1 cellular context compared by ENCODE assay signal in the genomic region with DNA sequence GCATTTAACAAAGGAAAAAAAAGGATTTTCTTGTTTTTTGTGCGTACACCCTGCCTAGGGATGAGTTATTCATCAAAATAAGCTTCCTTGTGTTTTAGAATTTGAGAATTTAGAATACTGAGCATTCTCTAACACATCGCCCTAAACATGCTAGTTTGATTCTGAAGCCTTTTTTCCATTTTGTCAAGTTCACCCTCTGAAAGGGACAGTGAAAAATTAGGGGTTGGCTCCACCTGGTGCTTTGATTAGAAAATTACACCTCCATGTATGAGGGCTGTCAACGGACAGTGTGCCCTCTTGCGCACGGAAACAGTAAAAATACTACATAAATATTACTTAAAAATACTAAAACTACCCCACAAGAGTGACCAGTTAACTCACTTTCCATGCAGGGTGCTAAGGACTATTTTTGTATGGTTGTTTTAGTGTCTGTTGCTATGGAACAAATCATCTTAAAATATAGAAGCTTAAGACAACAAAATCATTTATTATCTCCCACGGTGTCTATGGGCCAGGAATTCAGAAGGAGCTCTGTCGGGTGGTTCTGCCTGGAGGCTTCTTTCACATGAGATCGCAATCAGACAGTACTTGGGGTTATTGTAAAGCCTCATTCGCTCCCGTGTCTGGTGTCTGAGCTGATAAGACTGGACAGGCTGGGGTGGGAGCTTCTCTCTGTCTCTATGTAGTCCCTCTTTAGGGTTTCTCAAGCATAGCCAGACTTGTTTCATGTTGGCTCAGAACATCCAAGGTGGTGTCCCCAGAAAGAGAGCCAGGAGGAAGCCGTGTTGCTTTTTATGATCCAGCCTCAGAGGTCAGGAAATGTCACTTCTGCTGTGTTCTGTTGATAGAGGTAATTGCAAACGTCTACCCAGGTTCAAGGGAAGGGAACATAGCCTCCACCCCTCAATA.
TF ChIP-seq lines count a peak whose summit lies in the region.

No MANE protein-coding gene starts in this region.

TF ChIP-seq in GM12878, 131 proteins besides CTCF, POLR2A, EP300 and RAD21 (continued from another document and continues in another):
- TF ChIP-seq ZNF687 (IDR thresholded peaks at IDR 0.05) = 0 out of 2 replicates have a peak, but pooled peaks have one; percentile 41
- TF ChIP-seq, protein P1, sequence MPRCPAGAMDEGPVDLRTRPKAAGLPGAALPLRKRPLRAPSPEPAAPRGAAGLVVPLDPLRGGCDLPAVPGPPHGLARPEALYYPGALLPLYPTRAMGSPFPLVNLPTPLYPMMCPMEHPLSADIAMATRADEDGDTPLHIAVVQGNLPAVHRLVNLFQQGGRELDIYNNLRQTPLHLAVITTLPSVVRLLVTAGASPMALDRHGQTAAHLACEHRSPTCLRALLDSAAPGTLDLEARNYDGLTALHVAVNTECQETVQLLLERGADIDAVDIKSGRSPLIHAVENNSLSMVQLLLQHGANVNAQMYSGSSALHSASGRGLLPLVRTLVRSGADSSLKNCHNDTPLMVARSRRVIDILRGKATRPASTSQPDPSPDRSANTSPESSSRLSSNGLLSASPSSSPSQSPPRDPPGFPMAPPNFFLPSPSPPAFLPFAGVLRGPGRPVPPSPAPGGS (IDR thresholded peaks at IDR 0.05; ENCODE audit: borderline replicate concordance, insufficient read depth, low read depth, low read length, poor library complexity, severe bottlenecking) = peak; percentile 62
- no peak for TF ChIP-seq CHD2 (IDR thresholded peaks at IDR 0.05; ENCODE audit: borderline replicate concordance, low read depth, low read length)
- no peak for TF ChIP-seq NR2C2 (IDR thresholded peaks at IDR 0.05; ENCODE audit: borderline replicate concordance, control insufficient read depth, insufficient read length, low read depth)
- TF ChIP-seq, protein P2, sequence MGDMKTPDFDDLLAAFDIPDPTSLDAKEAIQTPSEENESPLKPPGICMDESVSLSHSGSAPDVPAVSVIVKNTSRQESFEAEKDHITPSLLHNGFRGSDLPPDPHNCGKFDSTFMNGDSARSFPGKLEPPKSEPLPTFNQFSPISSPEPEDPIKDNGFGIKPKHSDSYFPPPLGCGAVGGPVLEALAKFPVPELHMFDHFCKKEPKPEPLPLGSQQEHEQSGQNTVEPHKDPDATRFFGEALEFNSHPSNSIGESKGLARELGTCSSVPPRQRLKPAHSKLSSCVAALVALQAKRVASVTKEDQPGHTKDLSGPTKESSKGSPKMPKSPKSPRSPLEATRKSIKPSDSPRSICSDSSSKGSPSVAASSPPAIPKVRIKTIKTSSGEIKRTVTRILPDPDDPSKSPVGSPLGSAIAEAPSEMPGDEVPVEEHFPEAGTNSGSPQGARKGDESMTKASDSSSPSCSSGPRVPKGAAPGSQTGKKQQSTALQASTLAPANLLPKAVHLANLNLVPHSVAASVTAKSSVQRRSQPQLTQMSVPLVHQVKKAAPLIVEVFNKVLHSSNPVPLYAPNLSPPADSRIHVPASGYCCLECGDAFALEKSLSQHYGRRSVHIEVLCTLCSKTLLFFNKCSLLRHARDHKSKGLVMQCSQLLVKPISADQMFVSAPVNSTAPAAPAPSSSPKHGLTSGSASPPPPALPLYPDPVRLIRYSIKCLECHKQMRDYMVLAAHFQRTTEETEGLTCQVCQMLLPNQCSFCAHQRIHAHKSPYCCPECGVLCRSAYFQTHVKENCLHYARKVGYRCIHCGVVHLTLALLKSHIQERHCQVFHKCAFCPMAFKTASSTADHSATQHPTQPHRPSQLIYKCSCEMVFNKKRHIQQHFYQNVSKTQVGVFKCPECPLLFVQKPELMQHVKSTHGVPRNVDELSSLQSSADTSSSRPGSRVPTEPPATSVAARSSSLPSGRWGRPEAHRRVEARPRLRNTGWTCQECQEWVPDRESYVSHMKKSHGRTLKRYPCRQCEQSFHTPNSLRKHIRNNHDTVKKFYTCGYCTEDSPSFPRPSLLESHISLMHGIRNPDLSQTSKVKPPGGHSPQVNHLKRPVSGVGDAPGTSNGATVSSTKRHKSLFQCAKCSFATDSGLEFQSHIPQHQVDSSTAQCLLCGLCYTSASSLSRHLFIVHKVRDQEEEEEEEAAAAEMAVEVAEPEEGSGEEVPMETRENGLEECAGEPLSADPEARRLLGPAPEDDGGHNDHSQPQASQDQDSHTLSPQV (IDR thresholded peaks at IDR 0.05) = peak; percentile 13; the same call in 1 of the 2 replicates
- TF ChIP-seq CBX5 (IDR thresholded peaks at IDR 0.05; ENCODE audit: low read depth) = peak; percentile 42; the same call in 1 of the 2 replicates
- TF ChIP-seq E2F8 (IDR thresholded peaks at IDR 0.05; ENCODE audit: low read depth, partially characterized antibody) = peak; percentile 70
- TF ChIP-seq SMC3 (IDR thresholded peaks at IDR 0.05; ENCODE audit: borderline replicate concordance, low read length) = peak; percentile 99
- no peak for TF ChIP-seq HSF1 (IDR thresholded peaks at IDR 0.05; ENCODE audit: low read depth, low read length)
- TF ChIP-seq SREBF1 (IDR thresholded peaks at IDR 0.05; ENCODE audit: low read length) = no peak
- TF ChIP-seq KLF5 (IDR thresholded peaks at IDR 0.05; ENCODE audit: partially characterized antibody) = no peak
- peak; percentile 79; the same call in 1 of the 2 replicates for TF ChIP-seq RB1 (IDR thresholded peaks at IDR 0.05; ENCODE audit: borderline replicate concordance)
- TF ChIP-seq CUX1 (IDR thresholded peaks at IDR 0.05; ENCODE audit: insufficient replicate concordance, low read depth, low read length) = peak; percentile 9
- TF ChIP-seq, protein P3, sequence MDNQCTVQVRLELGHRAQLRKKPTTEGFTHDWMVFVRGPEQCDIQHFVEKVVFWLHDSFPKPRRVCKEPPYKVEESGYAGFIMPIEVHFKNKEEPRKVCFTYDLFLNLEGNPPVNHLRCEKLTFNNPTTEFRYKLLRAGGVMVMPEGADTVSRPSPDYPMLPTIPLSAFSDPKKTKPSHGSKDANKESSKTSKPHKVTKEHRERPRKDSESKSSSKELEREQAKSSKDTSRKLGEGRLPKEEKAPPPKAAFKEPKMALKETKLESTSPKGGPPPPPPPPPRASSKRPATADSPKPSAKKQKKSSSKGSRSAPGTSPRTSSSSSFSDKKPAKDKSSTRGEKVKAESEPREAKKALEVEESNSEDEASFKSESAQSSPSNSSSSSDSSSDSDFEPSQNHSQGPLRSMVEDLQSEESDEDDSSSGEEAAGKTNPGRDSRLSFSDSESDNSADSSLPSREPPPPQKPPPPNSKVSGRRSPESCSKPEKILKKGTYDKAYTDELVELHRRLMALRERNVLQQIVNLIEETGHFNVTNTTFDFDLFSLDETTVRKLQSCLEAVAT (IDR thresholded peaks at IDR 0.05) = peak; percentile 36; the same call in 1 of the 2 replicates
- 0 out of 3 replicates have a peak, but pooled peaks have one; percentile 20 for TF ChIP-seq POU2F2 (IDR thresholded peaks at IDR 0.05; ENCODE audit: borderline replicate concordance, low read depth, low read length)
- peak; percentile 80 for TF ChIP-seq YY1 (IDR thresholded peaks at IDR 0.05; ENCODE audit: low read depth, low read length)
- 0 out of 2 replicates have a peak, but pooled peaks have one; percentile 15 for TF ChIP-seq EED (IDR thresholded peaks at IDR 0.05; ENCODE audit: low read depth)
- no peak for TF ChIP-seq ESRRA (IDR thresholded peaks at IDR 0.05; ENCODE audit: low read length)
- TF ChIP-seq IKZF2 (IDR thresholded peaks at IDR 0.05) = 0 out of 4 replicates have a peak, but pooled peaks have one; percentile 15 to 32
- TF ChIP-seq PBX3 (IDR thresholded peaks at IDR 0.05; ENCODE audit: insufficient replicate concordance, low read depth, low read length) = no peak
- no peak; the same call in 1 of the 2 replicates for TF ChIP-seq NFIC (IDR thresholded peaks at IDR 0.05; ENCODE audit: low read depth, low read length)
- no peak for TF ChIP-seq JUND (IDR thresholded peaks at IDR 0.05; ENCODE audit: low read depth, low read length)
- 0 out of 2 replicates have a peak, but pooled peaks have one; percentile 35 for TF ChIP-seq STAT1 (conservative IDR thresholded peaks at IDR 0.05)
- TF ChIP-seq IKZF1 (conservative IDR thresholded peaks at IDR 0.05) = peak; percentile 45
